Comparison of ENCODE assay signal across 8 cellular contexts in the genomic region with DNA sequence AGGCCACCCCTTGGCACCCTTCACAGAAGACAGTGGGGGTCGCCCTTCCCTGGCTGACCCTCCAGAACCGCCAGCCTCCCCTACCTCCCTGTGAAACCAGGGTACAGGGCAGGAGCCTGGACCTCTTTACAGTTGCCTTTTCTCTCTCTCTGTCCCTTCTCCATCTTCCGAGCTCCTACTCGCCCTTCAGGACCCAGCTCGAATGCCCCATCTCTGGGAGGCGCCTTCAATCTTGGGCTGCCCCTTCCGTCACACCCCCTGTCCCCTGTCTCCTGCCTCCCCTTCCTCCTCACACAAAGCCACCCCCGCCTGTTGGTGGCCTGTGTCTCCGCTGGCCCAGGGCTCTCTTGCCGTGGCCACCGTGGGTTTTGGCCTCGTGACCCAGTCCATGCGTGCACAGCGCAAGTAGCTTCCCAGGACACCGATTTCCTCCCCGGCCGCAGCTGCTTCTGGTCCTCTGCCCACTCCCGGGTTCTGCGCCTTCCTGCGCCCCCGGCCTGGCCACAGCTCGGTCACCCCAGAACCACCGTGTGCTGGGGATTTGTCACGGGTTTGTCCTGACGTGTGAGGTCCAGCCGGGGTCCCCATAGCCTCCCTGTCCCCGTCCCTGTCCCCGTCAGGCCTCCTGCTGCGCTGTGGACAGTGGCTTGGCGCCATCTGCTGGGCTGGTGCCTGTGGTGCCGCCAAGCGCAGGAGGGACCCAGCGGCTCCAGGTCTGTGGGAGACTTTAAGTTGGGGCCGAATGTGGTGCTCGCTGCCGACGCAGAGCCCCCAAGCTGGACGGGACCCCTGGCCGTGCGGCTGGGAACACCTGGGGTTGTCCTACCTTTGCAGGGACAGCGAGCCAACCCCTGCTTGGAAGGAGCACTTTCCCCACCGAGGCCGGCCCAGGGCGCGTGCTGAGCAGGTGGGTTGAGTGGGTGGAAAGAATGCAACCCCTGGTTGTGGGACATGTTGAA. TPM values are rescaled to one million over a fixed set of nuclear protein-coding genes. Genes with fewer than 3 reads are reported as not detected.
DNase-seq lines count a peak whose midpoint lies in the region; ATAC-seq and TF ChIP-seq lines count a peak whose summit lies in the region.

No MANE protein-coding gene starts in this region.

- no peaks in the 10 kb centered on the region for H3K9me3 ChIP-seq in CD8-positive, alpha-beta T cell (ENCODE audit: low read length)
- no peaks in the 10 kb centered on the region for H3K9me3 ChIP-seq in vagina

- H3K4me3 ChIP-seq in CD8-positive, alpha-beta T cell (ENCODE audit: low read depth, low read length): no peak overlapping the region
- no peak overlapping the region for H3K4me3 ChIP-seq in vagina

- CTCF ChIA-PET in CD8-positive, alpha-beta T cell (lab: Charles Lee): interaction anchor here (0.6 to 5.3 kb wide), 38 partner anchors 10 to 279 kb away, joined by 3 to 103 read pairs (median 4); partner anchors contain the start of gene NACC2

- H3K4me1 Mint-ChIP-seq in CD8-positive, alpha-beta T cell (ENCODE audit: low read depth): peaks cover 6% of the 10 kb centered on the region

- peak; percentile 98 for TF ChIP-seq CTCF in CD8-positive, alpha-beta T cell (IDR thresholded peaks at IDR 0.05)
- peak; percentile 97 to 99 (median 98) for TF ChIP-seq CTCF in vagina (IDR thresholded peaks at IDR 0.05)

- H3K36me3 Mint-ChIP-seq in CD8-positive, alpha-beta T cell: peaks cover 1% of the 10 kb centered on the region

- H3K27me3 Mint-ChIP-seq in CD8-positive, alpha-beta T cell (ENCODE audit: low read depth): peaks cover 6% of the 10 kb centered on the region

- intact Hi-C loops in CD8-positive, alpha-beta T cell (cut with DNase I, micrococcal nuclease): loop anchor here (1.0 to 10.0 kb wide), 7 partner anchors 33 to 518 kb away; partner anchors contain the start of gene KCNT1 (in 1 of the 2)
- intact Hi-C loops in Right ventricle myocardium superior (cut with DNase I): loop anchor here (2.0 to 10.0 kb wide), 4 partner anchors 35 to 328 kb away; no protein-coding TSS in a partner anchor
- intact Hi-C loops in posterior vena cava (cut with DNase I): loop anchor here (1.0 to 10.0 kb wide), 3 partner anchors 155 to 258 kb away; no protein-coding TSS in a partner anchor
- intact Hi-C loops in vagina (cut with DNase I): loop anchor here (2.0 to 5.0 kb wide), 2 partner anchors 152 to 260 kb away; no protein-coding TSS in a partner anchor

- no peak overlapping the region for H3K27ac Mint-ChIP-seq in CD8-positive, alpha-beta T cell

- POLR2A ChIA-PET in CD8-positive, alpha-beta T cell (lab: Charles Lee): interaction anchor here (1.1 to 1.5 kb wide), 2 partner anchors 15 to 33 kb away, joined by 3 to 4 read pairs; no protein-coding TSS in a partner anchor

- no peaks in the 10 kb centered on the region for H3K27me3 ChIP-seq in CD8-positive, alpha-beta T cell (ENCODE audit: insufficient read depth, low read length)
- no peaks in the 10 kb centered on the region for H3K27me3 ChIP-seq in vagina

- no peak overlapping the region for H3K4me3 Mint-ChIP-seq in CD8-positive, alpha-beta T cell

- H3K9me3 Mint-ChIP-seq in CD8-positive, alpha-beta T cell: no peaks in the 10 kb centered on the region

- peaks cover 17% of the 10 kb centered on the region for H3K4me1 ChIP-seq in CD8-positive, alpha-beta T cell (ENCODE audit: insufficient read depth, low read length)
- peaks cover 26% of the 10 kb centered on the region for H3K4me1 ChIP-seq in vagina

- DNase-seq in CD8-positive, alpha-beta T cell: peak; percentile 63 to 88 (median 72)
- DNase-seq in HT-29 (ENCODE audit: low spot score) (peak; percentile 78), SKM-1 treated with dmso at 0.1 percent for 144 hours (lab: John Stamatoyannopoulos, UW; ENCODE audit: unreplicated experiment) (peak; percentile 36), Right ventricle myocardium superior (peak; percentile 91), posterior vena cava (ENCODE audit: low spot score) (peak; percentile 93), vagina (ENCODE audit: extremely low spot score in 2 of 2) (no peak)
- DNase-seq in activated naive CD4-positive, alpha-beta T cell treated with anti-CD3 and anti-CD28 coated beads, Interleukin-2, amount 50 U/mL, for 16 hours: peak; percentile 82

- peak; percentile 16 for ATAC-seq in CD8-positive, alpha-beta T cell
- peak; percentile 46 for ATAC-seq in Right ventricle myocardium superior (ENCODE audit: poor library complexity)
- no peak for ATAC-seq in GM21619 (IDR thresholded peaks at IDR 0.05; ENCODE audit: unreplicated experiment)

- H3K36me3 ChIP-seq in CD8-positive, alpha-beta T cell (ENCODE audit: insufficient read depth, low read length): no peaks in the 10 kb centered on the region
- no peaks in the 10 kb centered on the region for H3K36me3 ChIP-seq in vagina

- no peak for TF ChIP-seq POLR2A in vagina (IDR thresholded peaks at IDR 0.05)

- no peak overlapping the region for H3K27ac ChIP-seq in CD8-positive, alpha-beta T cell (ENCODE audit: low read depth, low read length)
- no peak overlapping the region for H3K27ac ChIP-seq in vagina

RNA-seq across cellular contexts. Expression of gene TMEM250, which starts 4.0 kb away (rescaled TPM):
- 1 to 10 TPM; 7.6 to 7.7 TPM for total RNA-seq in CD8-positive, alpha-beta T cell
- total RNA-seq in HT-29 (2014; rRNA removed; shearing (Covaris generic)): 93.4 and 109 TPM in 2 replicates
- total RNA-seq in Right ventricle myocardium superior: 16.4 TPM
- total RNA-seq in posterior vena cava: 10 to 100 TPM; 25.0 to 29.1 TPM
- total RNA-seq in vagina: 25.0 TPM

RNA-seq across cellular contexts. Expression of gene NACC2, which starts 27.6 kb away (rescaled TPM):
- total RNA-seq in CD8-positive, alpha-beta T cell: 1 to 10 TPM; 1.7 to 1.8 TPM
- total RNA-seq in HT-29 (2014; rRNA removed; shearing (Covaris generic)): 32.6 and 38.1 TPM in 2 replicates
- 30.8 TPM for total RNA-seq in Right ventricle myocardium superior
- 10 to 100 TPM; 73.5 to 77.7 TPM for total RNA-seq in posterior vena cava
- 21.1 TPM for total RNA-seq in vagina

Comparison
In these comparisons a context has a peak if more than half of its experiments do, and no peak if none do; other contexts are left out.
1. DNase-seq: peak in CD8-positive, alpha-beta T cell (7 of 7), HT-29 (single experiment), SKM-1 treated with dmso at 0.1 percent for 144 hours (single experiment), activated naive CD4-positive, alpha-beta T cell treated with anti-CD3 and anti-CD28 coated beads, Interleukin-2, amount 50 U/mL, for 16 hours (single experiment), Right ventricle myocardium superior (single experiment) and posterior vena cava (single experiment); none in vagina (0 of 2).